In the genomic region with DNA sequence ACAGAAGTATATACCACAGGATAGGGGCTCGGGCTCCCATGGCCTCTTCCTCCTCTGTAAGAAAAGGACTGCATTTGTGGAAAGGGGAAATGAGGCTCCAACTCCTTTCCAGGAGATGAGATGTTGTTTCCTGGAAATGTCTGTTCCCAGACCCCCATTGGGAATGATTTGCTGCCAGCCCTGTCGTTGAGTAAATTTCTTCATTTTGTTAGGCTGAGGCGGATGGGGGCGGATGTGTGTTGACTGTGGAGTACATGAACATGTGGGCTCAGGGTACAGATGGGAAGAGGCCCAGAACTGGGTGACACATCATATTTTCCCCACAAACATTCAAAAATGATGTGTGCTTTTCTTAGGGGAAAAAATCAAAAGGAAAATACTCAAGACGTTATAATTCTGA, we compare ENCODE assay signal across 11 cellular contexts.
DNase-seq lines count a peak whose midpoint lies in the region; TF ChIP-seq lines count a peak whose summit lies in the region.
"Had no signal": no experiment of that assay in that cellular context is flagged by ENCODE, and none has a peak within 500 bp of the region (broad histone marks: within the 10 kb centered on the region; RNA-seq: fewer than 3 reads in every experiment).

No MANE protein-coding gene starts in this region.

- TF ChIP-seq CTCF in neutrophil (IDR thresholded peaks at IDR 0.05): no peak

- peak overlapping the region; percentile 95 for H3K27ac ChIP-seq in KOPT-K1 (ENCODE audit: low read depth, low read length, poor library complexity, severe bottlenecking)
- H3K27ac ChIP-seq in neutrophil: peak overlapping the region; percentile 86
- H3K27ac ChIP-seq: gastrocnemius medialis had no signal

- peaks cover 85 to 92% of the 10 kb centered on the region in 2 experiments for H3K4me1 ChIP-seq in neutrophil (ENCODE audit: control insufficient read depth in 1 of 2, insufficient read depth in 1 of 2, low read depth in 1 of 2, low read length in 1 of 2)

- no peak overlapping the region for H3K4me3 ChIP-seq in neutrophil (ENCODE audit: low read depth in 1 of 2, low read length in 1 of 2)
- H3K4me3 ChIP-seq: gastrocnemius medialis had no signal

- no peaks in the 10 kb centered on the region for H3K36me3 ChIP-seq in KOPT-K1 (ENCODE audit: insufficient read depth, low read length)
- H3K36me3 ChIP-seq in neutrophil: no peaks in the 10 kb centered on the region
- H3K36me3 ChIP-seq: gastrocnemius medialis had no signal

- H3K27me3 ChIP-seq in neutrophil: no peaks in the 10 kb centered on the region
- H3K27me3 ChIP-seq: gastrocnemius medialis had no signal

- DNase-seq in AG08395 (ENCODE audit: low spot score): peak; percentile 64
- peak; percentile 65 for DNase-seq in activated naive CD4-positive, alpha-beta T cell treated with anti-CD3 and anti-CD28 coated beads, Interleukin-2, amount 50 U/mL, for 16 hours
- DNase-seq in GF-D8 (lab: John Stamatoyannopoulos, UW): no peak
- no peak for DNase-seq in NCI-H748 (lab: John Stamatoyannopoulos, UW; ENCODE audit: unreplicated experiment)
- DNase-seq in 8988T: no peak
- no peak for DNase-seq in effector CD8-positive, alpha-beta T cell (lab: John Stamatoyannopoulos, UW)
- DNase-seq: gastrocnemius medialis, midbrain, NCI-H774 had no signal

- H3K9me3 ChIP-seq in KOPT-K1 (ENCODE audit: insufficient read depth, low read length, poor library complexity, severe bottlenecking) (no peaks in the 10 kb centered on the region), neutrophil (no peaks in the 10 kb centered on the region)
- H3K9me3 ChIP-seq: gastrocnemius medialis had no signal

Comparison
In these comparisons a context has a peak if more than half of its experiments do, and no peak if none do; other contexts are left out.
1. DNase-seq: peak in AG08395 (single experiment) and activated naive CD4-positive, alpha-beta T cell treated with anti-CD3 and anti-CD28 coated beads, Interleukin-2, amount 50 U/mL, for 16 hours (single experiment); none in GF-D8 (single experiment), NCI-H748 (single experiment), 8988T (single experiment) and effector CD8-positive, alpha-beta T cell (single experiment).